In genomic region chr2:74429487-74430451, GRCh38 we compare ENCODE assay signal across 1 cellular context.
TF ChIP-seq lines count a peak whose summit lies in the region.

No MANE protein-coding gene starts in this region.

TF ChIP-seq in HepG2, 621 proteins besides CTCF, POLR2A, EP300 and RAD21 (continued from another document and continues in another):
- TF ChIP-seq KLF15 (CRISPR knock-in tag; IDR thresholded peaks at IDR 0.05; ENCODE audit: borderline replicate concordance) (no peak), DMTF1 (CRISPR knock-in tag; IDR thresholded peaks at IDR 0.05) (peak; percentile 73; the same call in 1 of the 2 replicates), ZBTB21 (CRISPR knock-in tag; IDR thresholded peaks at IDR 0.05) (no peak), EEA1 (CRISPR knock-in tag; IDR thresholded peaks at IDR 0.05; ENCODE audit: borderline replicate concordance) (0 out of 2 replicates have a peak, but pooled peaks have one; percentile 78), RBM39 (IDR thresholded peaks at IDR 0.05; ENCODE audit: low read depth, low read length, poor library complexity, severe bottlenecking) (peak; percentile 53), MLXIP (CRISPR knock-in tag; IDR thresholded peaks at IDR 0.05; ENCODE audit: borderline replicate concordance) (no peak), CEBPZ (IDR thresholded peaks at IDR 0.05; ENCODE audit: low read length) (no peak), ZNF451 (CRISPR knock-in tag; IDR thresholded peaks at IDR 0.05) (peak; percentile 95), SOX5 (CRISPR knock-in tag; IDR thresholded peaks at IDR 0.05; ENCODE audit: borderline replicate concordance) (peak; percentile 64), CC2D1A (CRISPR knock-in tag; IDR thresholded peaks at IDR 0.05) (no peak), TBX3 (IDR thresholded peaks at IDR 0.05; ENCODE audit: borderline replicate concordance) (peak; percentile 64; the same call in 1 of the 2 replicates), ZNF816 (CRISPR knock-in tag; IDR thresholded peaks at IDR 0.05; ENCODE audit: borderline replicate concordance) (no peak), PCBP1 (IDR thresholded peaks at IDR 0.05; ENCODE audit: borderline replicate concordance, low read depth, low read length) (peak; percentile 94), POLR2AphosphoS5 (IDR thresholded peaks at IDR 0.05; ENCODE audit: low read depth, low read length) (peak; percentile 49), KLF16 (CRISPR knock-in tag; IDR thresholded peaks at IDR 0.05) (peak in 1 of 2 experiments; percentile 82; a peak in 2 of 4 replicates), ZNF235 (CRISPR knock-in tag; IDR thresholded peaks at IDR 0.05; ENCODE audit: borderline replicate concordance) (no peak), KDM5A (IDR thresholded peaks at IDR 0.05; ENCODE audit: borderline replicate concordance, low read length) (0 out of 2 replicates have a peak, but pooled peaks have one; percentile 28), JUND (CRISPR knock-in tag; IDR thresholded peaks at IDR 0.05) (peak; percentile 18; the same call in 1 of the 2 replicates), SUZ12 (IDR thresholded peaks at IDR 0.05; ENCODE audit: low read depth, low read length) (no peak), MATR3 (CRISPR knock-in tag; IDR thresholded peaks at IDR 0.05) (no peak), ZMYM3 (CRISPR knock-in tag; IDR thresholded peaks at IDR 0.05) (peak; percentile 34; the same call in 1 of the 2 replicates), ZSCAN12 (CRISPR knock-in tag; IDR thresholded peaks at IDR 0.05) (no peak), RFXAP (CRISPR knock-in tag; IDR thresholded peaks at IDR 0.05; ENCODE audit: borderline replicate concordance) (no peak; the same call in 1 of the 2 replicates), ZNF260 (CRISPR knock-in tag; IDR thresholded peaks at IDR 0.05; ENCODE audit: borderline replicate concordance, low read depth) (no peak), ZNF496 (CRISPR knock-in tag; IDR thresholded peaks at IDR 0.05; ENCODE audit: insufficient replicate concordance) (no peak), ZNF326 (CRISPR knock-in tag; IDR thresholded peaks at IDR 0.05; ENCODE audit: borderline replicate concordance) (no peak), RARG (CRISPR knock-in tag; IDR thresholded peaks at IDR 0.05; ENCODE audit: low read depth) (peak; percentile 39; the same call in 1 of the 2 replicates), CSRNP2 (CRISPR knock-in tag; conservative IDR thresholded peaks at IDR 0.05; ENCODE audit: low read depth) (no peak), HDAC2 (CRISPR knock-in tag; IDR thresholded peaks at IDR 0.05) (peak; percentile 89), ZBTB38 (CRISPR knock-in tag; IDR thresholded peaks at IDR 0.05) (peak; percentile 91; the same call in 1 of the 2 replicates), ZZZ3 (CRISPR knock-in tag; IDR thresholded peaks at IDR 0.05; ENCODE audit: borderline replicate concordance) (peak; percentile 82), ZNF468 (CRISPR knock-in tag; IDR thresholded peaks at IDR 0.05) (no peak), ZNF18 (CRISPR knock-in tag; IDR thresholded peaks at IDR 0.05; ENCODE audit: insufficient replicate concordance) (no peak), NFE2 (CRISPR knock-in tag; IDR thresholded peaks at IDR 0.05) (no peak), RXRB (CRISPR knock-in tag; IDR thresholded peaks at IDR 0.05; ENCODE audit: borderline replicate concordance) (no peak; the same call in 1 of the 2 replicates), SOX6 (IDR thresholded peaks at IDR 0.05) (no peak), SOX6 (CRISPR knock-in tag; IDR thresholded peaks at IDR 0.05) (peak; percentile 80), ZNF44 (CRISPR knock-in tag; IDR thresholded peaks at IDR 0.05) (peak; percentile 70), ARNT (IDR thresholded peaks at IDR 0.05) (no peak), WIZ (CRISPR knock-in tag; IDR thresholded peaks at IDR 0.05) (peak; percentile 67; the same call in 1 of the 2 replicates), NFKB2 (CRISPR knock-in tag; IDR thresholded peaks at IDR 0.05; ENCODE audit: borderline replicate concordance) (0 out of 2 replicates have a peak, but pooled peaks have one; percentile 45), ZUFSP (CRISPR knock-in tag; IDR thresholded peaks at IDR 0.05; ENCODE audit: borderline replicate concordance) (no peak), ZNF567 (CRISPR knock-in tag; IDR thresholded peaks at IDR 0.05; ENCODE audit: borderline replicate concordance) (peak; percentile 97)
- TF ChIP-seq, protein P1, sequence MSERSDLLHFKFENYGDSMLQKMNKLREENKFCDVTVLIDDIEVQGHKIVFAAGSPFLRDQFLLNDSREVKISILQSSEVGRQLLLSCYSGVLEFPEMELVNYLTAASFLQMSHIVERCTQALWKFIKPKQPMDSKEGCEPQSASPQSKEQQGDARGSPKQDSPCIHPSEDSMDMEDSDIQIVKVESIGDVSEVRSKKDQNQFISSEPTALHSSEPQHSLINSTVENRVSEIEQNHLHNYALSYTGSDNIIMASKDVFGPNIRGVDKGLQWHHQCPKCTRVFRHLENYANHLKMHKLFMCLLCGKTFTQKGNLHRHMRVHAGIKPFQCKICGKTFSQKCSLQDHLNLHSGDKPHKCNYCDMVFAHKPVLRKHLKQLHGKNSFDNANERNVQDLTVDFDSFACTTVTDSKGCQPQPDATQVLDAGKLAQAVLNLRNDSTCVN (CRISPR knock-in tag; IDR thresholded peaks at IDR 0.05; ENCODE audit: borderline replicate concordance), result peak; percentile 41; the same call in 1 of the 2 replicates
- TF ChIP-seq, protein P2, sequence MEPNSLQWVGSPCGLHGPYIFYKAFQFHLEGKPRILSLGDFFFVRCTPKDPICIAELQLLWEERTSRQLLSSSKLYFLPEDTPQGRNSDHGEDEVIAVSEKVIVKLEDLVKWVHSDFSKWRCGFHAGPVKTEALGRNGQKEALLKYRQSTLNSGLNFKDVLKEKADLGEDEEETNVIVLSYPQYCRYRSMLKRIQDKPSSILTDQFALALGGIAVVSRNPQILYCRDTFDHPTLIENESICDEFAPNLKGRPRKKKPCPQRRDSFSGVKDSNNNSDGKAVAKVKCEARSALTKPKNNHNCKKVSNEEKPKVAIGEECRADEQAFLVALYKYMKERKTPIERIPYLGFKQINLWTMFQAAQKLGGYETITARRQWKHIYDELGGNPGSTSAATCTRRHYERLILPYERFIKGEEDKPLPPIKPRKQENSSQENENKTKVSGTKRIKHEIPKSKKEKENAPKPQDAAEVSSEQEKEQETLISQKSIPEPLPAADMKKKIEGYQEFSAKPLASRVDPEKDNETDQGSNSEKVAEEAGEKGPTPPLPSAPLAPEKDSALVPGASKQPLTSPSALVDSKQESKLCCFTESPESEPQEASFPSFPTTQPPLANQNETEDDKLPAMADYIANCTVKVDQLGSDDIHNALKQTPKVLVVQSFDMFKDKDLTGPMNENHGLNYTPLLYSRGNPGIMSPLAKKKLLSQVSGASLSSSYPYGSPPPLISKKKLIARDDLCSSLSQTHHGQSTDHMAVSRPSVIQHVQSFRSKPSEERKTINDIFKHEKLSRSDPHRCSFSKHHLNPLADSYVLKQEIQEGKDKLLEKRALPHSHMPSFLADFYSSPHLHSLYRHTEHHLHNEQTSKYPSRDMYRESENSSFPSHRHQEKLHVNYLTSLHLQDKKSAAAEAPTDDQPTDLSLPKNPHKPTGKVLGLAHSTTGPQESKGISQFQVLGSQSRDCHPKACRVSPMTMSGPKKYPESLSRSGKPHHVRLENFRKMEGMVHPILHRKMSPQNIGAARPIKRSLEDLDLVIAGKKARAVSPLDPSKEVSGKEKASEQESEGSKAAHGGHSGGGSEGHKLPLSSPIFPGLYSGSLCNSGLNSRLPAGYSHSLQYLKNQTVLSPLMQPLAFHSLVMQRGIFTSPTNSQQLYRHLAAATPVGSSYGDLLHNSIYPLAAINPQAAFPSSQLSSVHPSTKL (CRISPR knock-in tag; IDR thresholded peaks at IDR 0.05), result peak; percentile 58
